12 cellular contexts compared by ENCODE assay signal in genomic region chr2:134189009-134189717, GRCh38.
DNase-seq lines count a peak whose midpoint lies in the region; ATAC-seq and TF ChIP-seq lines count a peak whose summit lies in the region.
"Had no signal": no experiment of that assay in that cellular context is flagged by ENCODE, and none has a peak within 500 bp of the region (broad histone marks: within the 10 kb centered on the region; RNA-seq: fewer than 3 reads in every experiment).

No MANE protein-coding gene starts in this region.

- peaks cover 4% of the 10 kb centered on the region for H3K9me3 Mint-ChIP-seq in activated naive CD4-positive, alpha-beta T cell treated with anti-CD3 and anti-CD28 coated beads, Interleukin-2, amount 10 ng/mL, durations not matched to agents 7 days and 5 days
- H3K9me3 Mint-ChIP-seq in activated naive CD4-positive, alpha-beta T cell treated with anti-CD3 and anti-CD28 coated beads for 36 hours: peaks cover 4% of the 10 kb centered on the region
- H3K9me3 Mint-ChIP-seq: natural killer cell treated with Interleukin-12 subunit alpha and Interleukin-12 subunit beta and Interleukin-15 and Interleukin-18, amount 100 ng/mL, for 72 hours had no signal

- TF ChIP-seq CTCF in RWPE1 (conservative IDR thresholded peaks at IDR 0.05; ENCODE audit: low read depth) (no peak), foreskin fibroblast (IDR thresholded peaks at IDR 0.05; ENCODE audit: low read depth, low read length) (no peak), transverse colon (IDR thresholded peaks at IDR 0.05) (no peak)

- in situ Hi-C loops in transverse colon (cut with MboI; ENCODE audit: low pct_ligation_motif_present in 1 of 4, low pct_unique_long_range_greater_than_20kb in 1 of 4, low sequenced_read_pairs in 3 of 4): no loop called here

- no peaks in the 10 kb centered on the region for H3K36me3 ChIP-seq in transverse colon

- TF ChIP-seq POLR2A in transverse colon (IDR thresholded peaks at IDR 0.05): no peak

- no peak for TF ChIP-seq EP300 in transverse colon (IDR thresholded peaks at IDR 0.05; ENCODE audit: low read depth)

- no peak for ATAC-seq in GM18868 (IDR thresholded peaks at IDR 0.05; ENCODE audit: unreplicated experiment)
- no peak for ATAC-seq in GM21723 (IDR thresholded peaks at IDR 0.05; ENCODE audit: unreplicated experiment)
- ATAC-seq: WTC11 had no signal

- no peak overlapping the region for H3K4me3 Mint-ChIP-seq in activated naive CD4-positive, alpha-beta T cell treated with anti-CD3 and anti-CD28 coated beads, Interleukin-2, amount 10 ng/mL, durations not matched to agents 7 days and 5 days
- no peak overlapping the region for H3K4me3 Mint-ChIP-seq in activated naive CD4-positive, alpha-beta T cell treated with anti-CD3 and anti-CD28 coated beads for 36 hours
- H3K4me3 Mint-ChIP-seq: natural killer cell treated with Interleukin-12 subunit alpha and Interleukin-12 subunit beta and Interleukin-15 and Interleukin-18, amount 100 ng/mL, for 72 hours; WTC11 had no signal

- H3K27me3 Mint-ChIP-seq in activated naive CD4-positive, alpha-beta T cell treated with anti-CD3 and anti-CD28 coated beads, Interleukin-2, amount 10 ng/mL, durations not matched to agents 7 days and 5 days: no peaks in the 10 kb centered on the region
- no peaks in the 10 kb centered on the region for H3K27me3 Mint-ChIP-seq in activated naive CD4-positive, alpha-beta T cell treated with anti-CD3 and anti-CD28 coated beads for 36 hours (ENCODE audit: low read depth)
- H3K27me3 Mint-ChIP-seq: natural killer cell treated with Interleukin-12 subunit alpha and Interleukin-12 subunit beta and Interleukin-15 and Interleukin-18, amount 100 ng/mL, for 72 hours had no signal

- WGBS in transverse colon (ENCODE audit: low coverage in 1 of 2), 2 donors: 72% methylated on average over 6 of the region's 6 CpGs; no CpG with 5 or more reads in 1 of the 2 donors

- CTCF ChIA-PET in activated naive CD4-positive, alpha-beta T cell treated with anti-CD3 and anti-CD28 coated beads, Interleukin-2, amount 10 ng/mL, durations not matched to agents 7 days and 5 days (lab: Charles Lee): interaction anchor here (1.4 kb wide), 1 partner anchor 17 kb away, joined by 3 read pairs; no protein-coding TSS in a partner anchor
- CTCF ChIA-PET in activated naive CD4-positive, alpha-beta T cell treated with anti-CD3 and anti-CD28 coated beads for 36 hours (lab: Charles Lee): interaction anchor here (1.5 kb wide), 1 partner anchor 71 kb away, joined by 4 read pairs; no protein-coding TSS in a partner anchor
- CTCF ChIA-PET in RWPE1 (lab: Yijun Ruan, JAX): interaction anchor here (0.6 kb wide), 2 partner anchors 164 to 262 kb away, joined by 3 to 6 read pairs; no protein-coding TSS in a partner anchor

- H3K36me3 Mint-ChIP-seq in activated naive CD4-positive, alpha-beta T cell treated with anti-CD3 and anti-CD28 coated beads, Interleukin-2, amount 10 ng/mL, durations not matched to agents 7 days and 5 days: peaks cover 29% of the 10 kb centered on the region
- peaks cover 19% of the 10 kb centered on the region for H3K36me3 Mint-ChIP-seq in activated naive CD4-positive, alpha-beta T cell treated with anti-CD3 and anti-CD28 coated beads for 36 hours (ENCODE audit: low read depth)
- H3K36me3 Mint-ChIP-seq: natural killer cell treated with Interleukin-12 subunit alpha and Interleukin-12 subunit beta and Interleukin-15 and Interleukin-18, amount 100 ng/mL, for 72 hours; WTC11 had no signal

- H3K27me3 ChIP-seq in transverse colon: no peaks in the 10 kb centered on the region

- H3K4me3 ChIP-seq in foreskin fibroblast (ENCODE audit: low read depth in 1 of 2, low read length in 2 of 2): no peak overlapping the region
- H3K4me3 ChIP-seq in transverse colon: no peak overlapping the region

- no peaks in the 10 kb centered on the region for H3K9me3 ChIP-seq in transverse colon

- H3K4me1 ChIP-seq in transverse colon: peaks cover 0 to 24% (median 5%) of the 10 kb centered on the region in 4 donors

- peaks cover 13% of the 10 kb centered on the region for H3K4me1 Mint-ChIP-seq in activated naive CD4-positive, alpha-beta T cell treated with anti-CD3 and anti-CD28 coated beads, Interleukin-2, amount 10 ng/mL, durations not matched to agents 7 days and 5 days
- H3K4me1 Mint-ChIP-seq in activated naive CD4-positive, alpha-beta T cell treated with anti-CD3 and anti-CD28 coated beads for 36 hours (ENCODE audit: low read depth): peaks cover 27% of the 10 kb centered on the region

- POLR2A ChIA-PET in RWPE1 (lab: Yijun Ruan, JAX; ENCODE audit: low non-redundant PET): no interaction called here

- H3K27ac Mint-ChIP-seq in activated naive CD4-positive, alpha-beta T cell treated with anti-CD3 and anti-CD28 coated beads, Interleukin-2, amount 10 ng/mL, durations not matched to agents 7 days and 5 days: peak overlapping the region; percentile 26
- no peak overlapping the region for H3K27ac Mint-ChIP-seq in activated naive CD4-positive, alpha-beta T cell treated with anti-CD3 and anti-CD28 coated beads for 36 hours
- H3K27ac Mint-ChIP-seq: natural killer cell treated with Interleukin-12 subunit alpha and Interleukin-12 subunit beta and Interleukin-15 and Interleukin-18, amount 100 ng/mL, for 72 hours; WTC11 had no signal

- intact Hi-C loops in activated naive CD4-positive, alpha-beta T cell treated with anti-CD3 and anti-CD28 coated beads for 36 hours (cut with micrococcal nuclease): no loop called here
- intact Hi-C loops in transverse colon (cut with DNase I; ENCODE audit: low total_unique reads): loop anchor here (1.0 kb wide), 1 partner anchor 39 kb away; no protein-coding TSS in a partner anchor

- DNase-seq in activated naive CD4-positive, alpha-beta T cell treated with anti-CD3 and anti-CD28 coated beads, Interleukin-2, amount 10 ng/mL, durations not matched to agents 7 days and 5 days: no peak
- no peak for DNase-seq in activated naive CD4-positive, alpha-beta T cell treated with anti-CD3 and anti-CD28 coated beads for 36 hours
- DNase-seq in RWPE1 (ENCODE audit: low spot score) (peak; percentile 86), foreskin fibroblast (peak; percentile 34 to 62), transverse colon (peak; percentile 32), NCI-H1436 treated with DMSO at 0.1 percent for 48 hours (lab: John Stamatoyannopoulos, UW) (no peak)
- DNase-seq: activated naive CD4-positive, alpha-beta T cell treated with Interleukin-2 at 50 U/mL for 16 hours; NCI-H774 had no signal

- H3K27ac ChIP-seq in RWPE1 (no peak overlapping the region), transverse colon (peak overlapping the region in 1 of 4 donors; percentile 27)

Comparison
In these comparisons a context has a peak if more than half of its experiments do, and no peak if none do; other contexts are left out.
1. DNase-seq: peak in RWPE1 (single experiment), foreskin fibroblast (2 of 2) and transverse colon (single experiment); none in activated naive CD4-positive, alpha-beta T cell treated with anti-CD3 and anti-CD28 coated beads, Interleukin-2, amount 10 ng/mL, durations not matched to agents 7 days and 5 days (single experiment), activated naive CD4-positive, alpha-beta T cell treated with anti-CD3 and anti-CD28 coated beads for 36 hours (single experiment) and NCI-H1436 treated with DMSO at 0.1 percent for 48 hours (single experiment).